Comparison of ENCODE assay signal across 1 cellular context in the genomic region with DNA sequence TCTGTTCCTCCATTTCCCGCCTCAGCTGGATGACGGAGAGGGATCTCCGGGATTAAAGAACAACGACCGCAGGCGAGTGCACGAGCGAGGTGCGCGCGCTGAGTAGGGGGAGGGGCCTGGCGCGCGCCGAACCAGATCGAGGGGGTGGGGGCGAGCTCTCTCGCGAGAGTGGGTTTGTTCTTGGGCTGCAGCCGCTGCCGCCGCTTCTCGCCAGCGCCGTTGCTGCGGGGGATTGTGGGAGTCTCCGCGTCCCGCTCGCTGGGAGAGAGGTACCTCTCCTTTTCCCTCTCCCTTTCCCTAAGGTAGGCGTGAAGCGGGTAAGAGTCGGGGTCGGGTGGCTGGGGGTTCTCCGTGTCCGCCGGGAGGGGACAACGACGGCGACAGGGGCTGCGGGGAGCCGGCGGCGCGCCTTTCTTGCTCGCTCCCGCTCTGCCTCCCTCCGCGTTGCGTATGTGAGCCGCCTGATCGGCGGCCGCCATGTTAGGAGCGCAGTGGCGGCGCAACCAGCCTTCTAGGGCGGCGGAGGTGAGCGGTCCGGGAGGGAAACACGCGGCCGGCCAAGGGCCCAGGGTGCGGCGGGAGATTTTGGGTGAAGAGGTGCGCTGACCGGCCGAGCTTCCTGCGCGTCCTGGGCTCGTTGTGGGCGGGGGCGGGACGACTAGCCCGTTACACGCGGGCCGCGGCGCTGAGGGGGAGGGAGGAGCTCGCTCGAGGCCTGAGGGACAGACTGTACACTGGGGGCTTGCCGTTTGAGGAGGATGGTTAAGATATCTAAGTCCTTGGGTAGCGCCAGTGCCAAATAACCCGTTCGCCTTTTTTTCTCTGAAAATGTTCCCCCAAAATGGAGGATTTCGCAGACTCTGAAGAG.
TF ChIP-seq lines count a peak whose summit lies in the region.

A gene with protein sequence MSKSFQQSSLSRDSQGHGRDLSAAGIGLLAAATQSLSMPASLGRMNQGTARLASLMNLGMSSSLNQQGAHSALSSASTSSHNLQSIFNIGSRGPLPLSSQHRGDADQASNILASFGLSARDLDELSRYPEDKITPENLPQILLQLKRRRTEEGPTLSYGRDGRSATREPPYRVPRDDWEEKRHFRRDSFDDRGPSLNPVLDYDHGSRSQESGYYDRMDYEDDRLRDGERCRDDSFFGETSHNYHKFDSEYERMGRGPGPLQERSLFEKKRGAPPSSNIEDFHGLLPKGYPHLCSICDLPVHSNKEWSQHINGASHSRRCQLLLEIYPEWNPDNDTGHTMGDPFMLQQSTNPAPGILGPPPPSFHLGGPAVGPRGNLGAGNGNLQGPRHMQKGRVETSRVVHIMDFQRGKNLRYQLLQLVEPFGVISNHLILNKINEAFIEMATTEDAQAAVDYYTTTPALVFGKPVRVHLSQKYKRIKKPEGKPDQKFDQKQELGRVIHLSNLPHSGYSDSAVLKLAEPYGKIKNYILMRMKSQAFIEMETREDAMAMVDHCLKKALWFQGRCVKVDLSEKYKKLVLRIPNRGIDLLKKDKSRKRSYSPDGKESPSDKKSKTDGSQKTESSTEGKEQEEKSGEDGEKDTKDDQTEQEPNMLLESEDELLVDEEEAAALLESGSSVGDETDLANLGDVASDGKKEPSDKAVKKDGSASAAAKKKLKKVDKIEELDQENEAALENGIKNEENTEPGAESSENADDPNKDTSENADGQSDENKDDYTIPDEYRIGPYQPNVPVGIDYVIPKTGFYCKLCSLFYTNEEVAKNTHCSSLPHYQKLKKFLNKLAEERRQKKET (plus strand): TSS at position 237 of the 868 bp plus-strand sequence. CDS start 13,676 bp downstream, outside the sequence.

TF ChIP-seq in HepG2, 621 proteins besides CTCF, POLR2A, EP300 and RAD21 (continued from another document and continues in another):
- TF ChIP-seq ZNF562 (CRISPR knock-in tag; IDR thresholded peaks at IDR 0.05; ENCODE audit: borderline replicate concordance) (no peak), ISL2 (CRISPR knock-in tag; IDR thresholded peaks at IDR 0.05) (no peak; the same call in none of the 2 replicates), ZNF18 (CRISPR knock-in tag; IDR thresholded peaks at IDR 0.05; ENCODE audit: insufficient replicate concordance) (peak; percentile 84), EEA1 (CRISPR knock-in tag; IDR thresholded peaks at IDR 0.05; ENCODE audit: borderline replicate concordance) (no peak), ZNF230 (CRISPR knock-in tag; IDR thresholded peaks at IDR 0.05) (peak; percentile 79), NFE2L2 (IDR thresholded peaks at IDR 0.05; ENCODE audit: low read length) (no peak), ZNF34 (CRISPR knock-in tag; IDR thresholded peaks at IDR 0.05; ENCODE audit: borderline replicate concordance) (peak; percentile 88; the same call in 1 of the 2 replicates), ETV5 (CRISPR knock-in tag; IDR thresholded peaks at IDR 0.05; ENCODE audit: borderline replicate concordance) (peak; percentile 7; the same call in 1 of the 2 replicates), PTBP1 (IDR thresholded peaks at IDR 0.05; ENCODE audit: low read depth, low read length, poor library complexity, severe bottlenecking) (no peak), ZNF276 (CRISPR knock-in tag; IDR thresholded peaks at IDR 0.05; ENCODE audit: low read depth) (no peak), ZNF280D (CRISPR knock-in tag; IDR thresholded peaks at IDR 0.05) (no peak; the same call in 1 of the 2 replicates), ZFX (CRISPR knock-in tag; IDR thresholded peaks at IDR 0.05; ENCODE audit: low read depth) (peak; percentile 73; the same call in 1 of the 2 replicates), ZNF264 (CRISPR knock-in tag; IDR thresholded peaks at IDR 0.05) (peak; percentile 34; the same call in 1 of the 2 replicates), TAF15 (IDR thresholded peaks at IDR 0.05; ENCODE audit: low read depth, low read length, poor library complexity, severe bottlenecking) (no peak), ZBTB33 (CRISPR knock-in tag; IDR thresholded peaks at IDR 0.05) (peak; percentile 20; the same call in 1 of the 2 replicates), ZNF441 (CRISPR knock-in tag; IDR thresholded peaks at IDR 0.05; ENCODE audit: borderline replicate concordance) (no peak; the same call in 1 of the 2 replicates)
- TF ChIP-seq, protein P1, sequence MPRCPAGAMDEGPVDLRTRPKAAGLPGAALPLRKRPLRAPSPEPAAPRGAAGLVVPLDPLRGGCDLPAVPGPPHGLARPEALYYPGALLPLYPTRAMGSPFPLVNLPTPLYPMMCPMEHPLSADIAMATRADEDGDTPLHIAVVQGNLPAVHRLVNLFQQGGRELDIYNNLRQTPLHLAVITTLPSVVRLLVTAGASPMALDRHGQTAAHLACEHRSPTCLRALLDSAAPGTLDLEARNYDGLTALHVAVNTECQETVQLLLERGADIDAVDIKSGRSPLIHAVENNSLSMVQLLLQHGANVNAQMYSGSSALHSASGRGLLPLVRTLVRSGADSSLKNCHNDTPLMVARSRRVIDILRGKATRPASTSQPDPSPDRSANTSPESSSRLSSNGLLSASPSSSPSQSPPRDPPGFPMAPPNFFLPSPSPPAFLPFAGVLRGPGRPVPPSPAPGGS (CRISPR knock-in tag; IDR thresholded peaks at IDR 0.05) = peak; percentile 77; the same call in 1 of the 2 replicates
- TF ChIP-seq, protein P2, sequence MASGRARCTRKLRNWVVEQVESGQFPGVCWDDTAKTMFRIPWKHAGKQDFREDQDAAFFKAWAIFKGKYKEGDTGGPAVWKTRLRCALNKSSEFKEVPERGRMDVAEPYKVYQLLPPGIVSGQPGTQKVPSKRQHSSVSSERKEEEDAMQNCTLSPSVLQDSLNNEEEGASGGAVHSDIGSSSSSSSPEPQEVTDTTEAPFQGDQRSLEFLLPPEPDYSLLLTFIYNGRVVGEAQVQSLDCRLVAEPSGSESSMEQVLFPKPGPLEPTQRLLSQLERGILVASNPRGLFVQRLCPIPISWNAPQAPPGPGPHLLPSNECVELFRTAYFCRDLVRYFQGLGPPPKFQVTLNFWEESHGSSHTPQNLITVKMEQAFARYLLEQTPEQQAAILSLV (CRISPR knock-in tag; IDR thresholded peaks at IDR 0.05; ENCODE audit: borderline replicate concordance) = no peak; the same call in none of the 2 replicates
- TF ChIP-seq, protein P3, sequence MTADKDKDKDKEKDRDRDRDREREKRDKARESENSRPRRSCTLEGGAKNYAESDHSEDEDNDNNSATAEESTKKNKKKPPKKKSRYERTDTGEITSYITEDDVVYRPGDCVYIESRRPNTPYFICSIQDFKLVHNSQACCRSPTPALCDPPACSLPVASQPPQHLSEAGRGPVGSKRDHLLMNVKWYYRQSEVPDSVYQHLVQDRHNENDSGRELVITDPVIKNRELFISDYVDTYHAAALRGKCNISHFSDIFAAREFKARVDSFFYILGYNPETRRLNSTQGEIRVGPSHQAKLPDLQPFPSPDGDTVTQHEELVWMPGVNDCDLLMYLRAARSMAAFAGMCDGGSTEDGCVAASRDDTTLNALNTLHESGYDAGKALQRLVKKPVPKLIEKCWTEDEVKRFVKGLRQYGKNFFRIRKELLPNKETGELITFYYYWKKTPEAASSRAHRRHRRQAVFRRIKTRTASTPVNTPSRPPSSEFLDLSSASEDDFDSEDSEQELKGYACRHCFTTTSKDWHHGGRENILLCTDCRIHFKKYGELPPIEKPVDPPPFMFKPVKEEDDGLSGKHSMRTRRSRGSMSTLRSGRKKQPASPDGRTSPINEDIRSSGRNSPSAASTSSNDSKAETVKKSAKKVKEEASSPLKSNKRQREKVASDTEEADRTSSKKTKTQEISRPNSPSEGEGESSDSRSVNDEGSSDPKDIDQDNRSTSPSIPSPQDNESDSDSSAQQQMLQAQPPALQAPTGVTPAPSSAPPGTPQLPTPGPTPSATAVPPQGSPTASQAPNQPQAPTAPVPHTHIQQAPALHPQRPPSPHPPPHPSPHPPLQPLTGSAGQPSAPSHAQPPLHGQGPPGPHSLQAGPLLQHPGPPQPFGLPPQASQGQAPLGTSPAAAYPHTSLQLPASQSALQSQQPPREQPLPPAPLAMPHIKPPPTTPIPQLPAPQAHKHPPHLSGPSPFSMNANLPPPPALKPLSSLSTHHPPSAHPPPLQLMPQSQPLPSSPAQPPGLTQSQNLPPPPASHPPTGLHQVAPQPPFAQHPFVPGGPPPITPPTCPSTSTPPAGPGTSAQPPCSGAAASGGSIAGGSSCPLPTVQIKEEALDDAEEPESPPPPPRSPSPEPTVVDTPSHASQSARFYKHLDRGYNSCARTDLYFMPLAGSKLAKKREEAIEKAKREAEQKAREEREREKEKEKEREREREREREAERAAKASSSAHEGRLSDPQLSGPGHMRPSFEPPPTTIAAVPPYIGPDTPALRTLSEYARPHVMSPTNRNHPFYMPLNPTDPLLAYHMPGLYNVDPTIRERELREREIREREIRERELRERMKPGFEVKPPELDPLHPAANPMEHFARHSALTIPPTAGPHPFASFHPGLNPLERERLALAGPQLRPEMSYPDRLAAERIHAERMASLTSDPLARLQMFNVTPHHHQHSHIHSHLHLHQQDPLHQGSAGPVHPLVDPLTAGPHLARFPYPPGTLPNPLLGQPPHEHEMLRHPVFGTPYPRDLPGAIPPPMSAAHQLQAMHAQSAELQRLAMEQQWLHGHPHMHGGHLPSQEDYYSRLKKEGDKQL (CRISPR knock-in tag; IDR thresholded peaks at IDR 0.05; ENCODE audit: low read depth) = no peak
- TF ChIP-seq, protein P4, sequence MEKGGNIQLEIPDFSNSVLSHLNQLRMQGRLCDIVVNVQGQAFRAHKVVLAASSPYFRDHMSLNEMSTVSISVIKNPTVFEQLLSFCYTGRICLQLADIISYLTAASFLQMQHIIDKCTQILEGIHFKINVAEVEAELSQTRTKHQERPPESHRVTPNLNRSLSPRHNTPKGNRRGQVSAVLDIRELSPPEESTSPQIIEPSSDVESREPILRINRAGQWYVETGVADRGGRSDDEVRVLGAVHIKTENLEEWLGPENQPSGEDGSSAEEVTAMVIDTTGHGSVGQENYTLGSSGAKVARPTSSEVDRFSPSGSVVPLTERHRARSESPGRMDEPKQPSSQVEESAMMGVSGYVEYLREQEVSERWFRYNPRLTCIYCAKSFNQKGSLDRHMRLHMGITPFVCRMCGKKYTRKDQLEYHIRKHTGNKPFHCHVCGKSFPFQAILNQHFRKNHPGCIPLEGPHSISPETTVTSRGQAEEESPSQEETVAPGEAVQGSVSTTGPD (CRISPR knock-in tag; IDR thresholded peaks at IDR 0.05) = no peak; the same call in 1 of the 2 replicates
- TF ChIP-seq, protein P5, sequence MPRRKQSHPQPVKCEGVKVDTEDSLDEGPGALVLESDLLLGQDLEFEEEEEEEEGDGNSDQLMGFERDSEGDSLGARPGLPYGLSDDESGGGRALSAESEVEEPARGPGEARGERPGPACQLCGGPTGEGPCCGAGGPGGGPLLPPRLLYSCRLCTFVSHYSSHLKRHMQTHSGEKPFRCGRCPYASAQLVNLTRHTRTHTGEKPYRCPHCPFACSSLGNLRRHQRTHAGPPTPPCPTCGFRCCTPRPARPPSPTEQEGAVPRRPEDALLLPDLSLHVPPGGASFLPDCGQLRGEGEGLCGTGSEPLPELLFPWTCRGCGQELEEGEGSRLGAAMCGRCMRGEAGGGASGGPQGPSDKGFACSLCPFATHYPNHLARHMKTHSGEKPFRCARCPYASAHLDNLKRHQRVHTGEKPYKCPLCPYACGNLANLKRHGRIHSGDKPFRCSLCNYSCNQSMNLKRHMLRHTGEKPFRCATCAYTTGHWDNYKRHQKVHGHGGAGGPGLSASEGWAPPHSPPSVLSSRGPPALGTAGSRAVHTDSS (CRISPR knock-in tag; conservative IDR thresholded peaks at IDR 0.05) = no peak
